Comparison of ENCODE assay signal across 15 cellular contexts in genomic region chr12:5480218-5480952, GRCh38. TPM values are rescaled to one million over a fixed set of nuclear protein-coding genes. Genes with fewer than 3 reads are reported as not detected.
DNase-seq lines count a peak whose midpoint lies in the region; ATAC-seq and TF ChIP-seq lines count a peak whose summit lies in the region.
"Had no signal": no experiment of that assay in that cellular context is flagged by ENCODE, and none has a peak within 500 bp of the region (broad histone marks: within the 10 kb centered on the region; RNA-seq: fewer than 3 reads in every experiment).

No MANE protein-coding gene starts in this region.

- H3K36me3 Mint-ChIP-seq in activated T-cell treated with anti-CD3 and anti-CD28 coated beads, Interleukin-2, amount 50 U/mL, for 4 hours (ENCODE audit: insufficient read depth) = no peaks in the 10 kb centered on the region
- H3K36me3 Mint-ChIP-seq: naive thymus-derived CD8-positive, alpha-beta T cell had no signal

- TF ChIP-seq CTCF in neural cell (IDR thresholded peaks at IDR 0.05; ENCODE audit: poor library complexity, severe bottlenecking) = no peak

- no peak overlapping the region for H3K27ac ChIP-seq in neural cell (ENCODE audit: low read length)
- H3K27ac ChIP-seq: BLaER1 treated with 17β-estradiol and CSF1 and Interleukin-3, amounts not matched to agents 10 nM and 100 nM; stomach had no signal

- no peaks in the 10 kb centered on the region for H3K79me2 ChIP-seq in neural cell (replicated peaks; ENCODE audit: insufficient read depth, low read length)

- no peaks in the 10 kb centered on the region for H3F3A ChIP-seq in neural cell (ENCODE audit: insufficient read depth, low read length, poor library complexity, severe bottlenecking)

- H3K9me3 ChIP-seq in neural cell (ENCODE audit: low read length) = no peaks in the 10 kb centered on the region
- H3K9me3 ChIP-seq: BLaER1 treated with 17β-estradiol and CSF1 and Interleukin-3, amounts not matched to agents 10 nM and 100 nM; stomach had no signal

- H4K20me1 ChIP-seq in neural cell (ENCODE audit: insufficient read depth) = no peaks in the 10 kb centered on the region
- H4K20me1 ChIP-seq: BLaER1 treated with 17β-estradiol and CSF1 and Interleukin-3, amounts not matched to agents 10 nM and 100 nM had no signal

- peaks cover 10% of the 10 kb centered on the region for H3K27me3 ChIP-seq in neural cell (ENCODE audit: insufficient read depth, low read depth, low read length)
- H3K27me3 ChIP-seq: BLaER1 treated with 17β-estradiol and CSF1 and Interleukin-3, amounts not matched to agents 10 nM and 100 nM had no signal

- no peak overlapping the region for H3K9ac ChIP-seq in neural cell (ENCODE audit: low read length)
- H3K9ac ChIP-seq: BLaER1 treated with 17β-estradiol and CSF1 and Interleukin-3, amounts not matched to agents 10 nM and 100 nM had no signal

- no peaks in the 10 kb centered on the region for H3K4me1 Mint-ChIP-seq in activated T-cell treated with anti-CD3 and anti-CD28 coated beads, Interleukin-2, amount 50 U/mL, for 4 hours (ENCODE audit: low read depth)

- no peak for TF ChIP-seq EP300 in neural cell (conservative IDR thresholded peaks at IDR 0.05; ENCODE audit: poor library complexity, severe bottlenecking)

- no peak overlapping the region for H2AFZ ChIP-seq in neural cell (ENCODE audit: low read depth, low read length)

- TF ChIP-seq RAD21 in neural cell (conservative IDR thresholded peaks at IDR 0.05) = no peak

- peak; percentile 49 for DNase-seq in GM03348 (ENCODE audit: low spot score)
- DNase-seq in NCI-H2107 treated with DMSO at 0.1 percent for 48 hours (lab: John Stamatoyannopoulos, UW; ENCODE audit: unreplicated experiment) = peak; percentile 52
- DNase-seq in ecto neural progenitor cell (ENCODE audit: low spot score) = peak; percentile 86
- DNase-seq in NCI-H446 treated with DMSO at 0.1 percent for 48 hours (lab: John Stamatoyannopoulos, UW) = no peak
- DNase-seq in activated T-cell treated with anti-CD3 and anti-CD28 coated beads, Interleukin-2, amount 50 U/mL, for 4 hours = no peak
- no peak for DNase-seq in stimulated activated CD8-positive, alpha-beta memory T cell treated with anti-CD3 and anti-CD28 coated beads, Interleukin-4, amount 100 ng/mL, for 48 hours
- DNase-seq: activated B cell treated with CpG ODN at 0.5 μM for 24 hours; anterior cingulate cortex; GDM1; naive thymus-derived CD8-positive, alpha-beta T cell; stomach had no signal

- H3K36me3 ChIP-seq in neural cell (ENCODE audit: insufficient read depth, low read length) = no peaks in the 10 kb centered on the region
- H3K36me3 ChIP-seq: BLaER1 treated with 17β-estradiol and CSF1 and Interleukin-3, amounts not matched to agents 10 nM and 100 nM; stomach had no signal

- no peaks in the 10 kb centered on the region for H3K9me2 ChIP-seq in neural cell (ENCODE audit: insufficient read depth, low read length)

- H3K4me2 ChIP-seq in neural cell (ENCODE audit: low read length) = no peak overlapping the region
- H3K4me2 ChIP-seq: BLaER1 treated with 17β-estradiol and CSF1 and Interleukin-3, amounts not matched to agents 10 nM and 100 nM had no signal

- peak overlapping the region; percentile 17 for H3K4me3 ChIP-seq in neural cell (ENCODE audit: low read length)
- H3K4me3 ChIP-seq: BLaER1 treated with 17β-estradiol and CSF1 and Interleukin-3, amounts not matched to agents 10 nM and 100 nM; stomach had no signal

- no peak overlapping the region for H3K4me3 Mint-ChIP-seq in activated T-cell treated with anti-CD3 and anti-CD28 coated beads, Interleukin-2, amount 50 U/mL, for 4 hours
- H3K4me3 Mint-ChIP-seq: activated B cell treated with CpG ODN at 0.5 μM for 24 hours; naive thymus-derived CD8-positive, alpha-beta T cell had no signal

- H3K9me3 Mint-ChIP-seq in activated T-cell treated with anti-CD3 and anti-CD28 coated beads, Interleukin-2, amount 50 U/mL, for 4 hours = no peaks in the 10 kb centered on the region
- H3K9me3 Mint-ChIP-seq: activated B cell treated with CpG ODN at 0.5 μM for 24 hours; naive thymus-derived CD8-positive, alpha-beta T cell had no signal

- no peak for ATAC-seq in activated T-cell treated with anti-CD3 and anti-CD28 coated beads, Interleukin-2, amount 50 U/mL, for 4 hours
- ATAC-seq in HG03460 (IDR thresholded peaks at IDR 0.05; ENCODE audit: unreplicated experiment) = no peak
- ATAC-seq: naive thymus-derived CD8-positive, alpha-beta T cell had no signal

- H3K27me3 Mint-ChIP-seq in activated T-cell treated with anti-CD3 and anti-CD28 coated beads, Interleukin-2, amount 50 U/mL, for 4 hours (ENCODE audit: low read depth) = no peaks in the 10 kb centered on the region

TF ChIP-seq in neural cell, 6 proteins besides CTCF, POLR2A, EP300 and RAD21:
- no peak for TF ChIP-seq REST (IDR thresholded peaks at IDR 0.05; ENCODE audit: borderline replicate concordance)
- TF ChIP-seq POLR2AphosphoS5 (IDR thresholded peaks at IDR 0.05) = no peak
- no peak for TF ChIP-seq MXI1 (conservative IDR thresholded peaks at IDR 0.05; ENCODE audit: poor library complexity, severe bottlenecking)
- TF ChIP-seq EZH2 (IDR thresholded peaks at IDR 0.05; ENCODE audit: borderline replicate concordance, insufficient read depth, low read length, poor library complexity, severe bottlenecking) = no peak
- TF ChIP-seq TAF1 (IDR thresholded peaks at IDR 0.05; ENCODE audit: low read depth) = no peak
- no peak for TF ChIP-seq SMC3 (conservative IDR thresholded peaks at IDR 0.05; ENCODE audit: poor library complexity)

RNA-seq across cellular contexts. Expression of gene NTF3, which starts 48.5 kb away (rescaled TPM):
- not detected in 2 replicates for polyA plus RNA-seq in neural cell
- not detected in 2 replicates for polyA minus RNA-seq in neural cell
- not detected for total RNA-seq in activated T-cell treated with anti-CD3 and anti-CD28 coated beads, Interleukin-2, amount 50 U/mL, for 4 hours
- total RNA-seq: activated B cell treated with CpG ODN at 0.5 μM for 24 hours; dermis microvascular lymphatic vessel endothelial cell; naive thymus-derived CD8-positive, alpha-beta T cell had no signal
- polyA plus RNA-seq: naive thymus-derived CD8-positive, alpha-beta T cell had no signal

Comparison
In these comparisons a context has a peak if more than half of its experiments do, and no peak if none do; other contexts are left out.
1. DNase-seq: peak in GM03348 (single experiment), NCI-H2107 treated with DMSO at 0.1 percent for 48 hours (single experiment) and ecto neural progenitor cell (single experiment); none in NCI-H446 treated with DMSO at 0.1 percent for 48 hours (single experiment), activated T-cell treated with anti-CD3 and anti-CD28 coated beads, Interleukin-2, amount 50 U/mL, for 4 hours (single experiment) and stimulated activated CD8-positive, alpha-beta memory T cell treated with anti-CD3 and anti-CD28 coated beads, Interleukin-4, amount 100 ng/mL, for 48 hours (single experiment).